In the genomic region with DNA sequence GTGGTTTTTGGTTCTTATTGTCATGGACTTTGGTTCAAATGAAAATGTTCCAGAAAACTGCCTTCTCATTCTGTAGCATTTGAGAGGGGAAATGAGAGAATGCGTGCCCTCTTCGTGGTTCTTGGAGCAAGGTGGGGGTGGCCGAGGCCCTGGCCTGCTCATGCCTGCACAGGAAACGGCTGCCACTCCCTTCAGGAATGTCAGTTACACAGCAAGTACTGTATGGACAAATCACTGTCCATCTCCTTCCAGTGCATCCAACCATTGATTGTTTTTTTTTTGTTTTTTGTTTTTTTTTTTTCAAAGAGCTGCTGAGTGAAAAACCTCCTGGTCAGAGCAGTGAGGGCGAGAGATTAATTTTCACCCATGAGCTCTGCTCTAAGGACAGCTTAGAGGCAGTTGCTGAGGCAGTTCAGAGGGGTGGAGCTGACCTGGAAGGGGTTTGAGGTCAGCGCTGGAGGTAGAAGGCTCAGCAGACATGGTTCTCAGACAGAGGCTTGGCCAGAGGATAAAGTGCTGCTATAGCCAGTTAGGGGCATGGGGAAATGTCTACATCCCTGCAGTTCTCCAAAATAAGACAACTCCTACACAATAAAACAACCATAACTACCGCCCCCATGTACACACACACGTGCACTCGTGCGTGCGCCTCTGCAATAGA, we compare ENCODE assay signal across 1 cellular context.
TF ChIP-seq lines count a peak whose summit lies in the region.

No MANE protein-coding gene starts in this region.

TF ChIP-seq in HCT116, 20 proteins besides CTCF, POLR2A, EP300 and RAD21:
- TF ChIP-seq REST (IDR thresholded peaks at IDR 0.05; ENCODE audit: low read depth): no peak
- no peak for TF ChIP-seq EZH2phosphoT487 (IDR thresholded peaks at IDR 0.05; ENCODE audit: borderline replicate concordance)
TF ChIP-seq in HCT116: peak in this region for 0.
